ENCODE assay signal across 13 cellular contexts in genomic region chr2:75606851-75607798, GRCh38. TPM values are rescaled to one million over a fixed set of nuclear protein-coding genes. Genes with fewer than 3 reads are reported as not detected.
DNase-seq lines count a peak whose midpoint lies in the region; ATAC-seq, FAIRE-seq and TF ChIP-seq lines count a peak whose summit lies in the region.
"Had no signal": no experiment of that assay in that cellular context is flagged by ENCODE, and none has a peak within 500 bp of the region (broad histone marks: within the 10 kb centered on the region; RNA-seq: fewer than 3 reads in every experiment).

No MANE protein-coding gene starts in this region.

- no peak for FAIRE-seq in A549 (lab: Jason Lieb, UNC)
- peak; percentile 40 for FAIRE-seq in HTR-8/SVneo (lab: Jason Lieb, UNC)

- no peak overlapping the region for H3K27ac Mint-ChIP-seq in type B pancreatic cell
- H3K27ac Mint-ChIP-seq: activated B cell treated with CpG ODN at 0.5 μM for 24 hours; activated T-cell treated with anti-CD3 and anti-CD28 coated beads, Interleukin-2, amount 50 U/mL, for 72 hours had no signal

- peak overlapping the region; percentile 50 for H3K4me2 ChIP-seq in A549

- in situ Hi-C loops in astrocyte of the cerebellum (cut with HindIII; ENCODE audit: low sequenced_read_pairs): no loop called here

- peaks cover 53% of the 10 kb centered on the region for H3K4me1 ChIP-seq in A549

- peaks cover 3% of the 10 kb centered on the region for H3K36me3 Mint-ChIP-seq in type B pancreatic cell

- CTCF ChIA-PET in A549 (lab: Yijun Ruan, JAX): interaction anchor here (0.6 to 5.2 kb wide), 19 partner anchors 13 to 687 kb away, joined by 3 to 139 read pairs (median 8); partner anchors contain the start of genes EVA1A and TACR1

- DNase-seq in A549 (ENCODE audit: low read depth in 1 of 2, low spot score in 1 of 2) (no peak), HTR-8/SVneo (ENCODE audit: insufficient read length, low spot score) (no peak), astrocyte of the cerebellum (ENCODE audit: low read depth) (peak; percentile 87), kidney tubule cell (ENCODE audit: low spot score) (peak; percentile 94), DMS153 (lab: John Stamatoyannopoulos, UW) (no peak), NCI-H524 treated with DMSO at 0.1 percent for 48 hours (lab: John Stamatoyannopoulos, UW) (no peak), type B pancreatic cell (ENCODE audit: extremely low spot score, unreplicated experiment) (no peak)
- DNase-seq: activated B cell treated with CpG ODN at 0.5 μM for 24 hours; activated T-cell treated with anti-CD3 and anti-CD28 coated beads, Interleukin-2, amount 50 U/mL, for 72 hours; AML-193; left ventricle myocardium inferior; posterior cingulate gyrus had no signal

- no peak for TF ChIP-seq EP300 in A549 (IDR thresholded peaks at IDR 0.05)

- no peaks in the 10 kb centered on the region for H3K9me3 ChIP-seq in A549
- H3K9me3 ChIP-seq: left ventricle myocardium inferior had no signal

- H3K27ac ChIP-seq in A549: peak overlapping the region; percentile 49 to 79; a peak in 5 of 6 replicates
- H3K27ac ChIP-seq: left ventricle myocardium inferior had no signal

- 66% methylated on average over 10 of the region's 10 CpGs for WGBS in A549 (ENCODE audit: missing lambda C conversion rate)

- H3K4me1 Mint-ChIP-seq in type B pancreatic cell (ENCODE audit: unreplicated experiment): peaks cover 18% of the 10 kb centered on the region
- H3K4me1 Mint-ChIP-seq: activated B cell treated with CpG ODN at 0.5 μM for 24 hours had no signal

- TF ChIP-seq CTCF in A549 (IDR thresholded peaks at IDR 0.05): no peak
- no peak for TF ChIP-seq CTCF in astrocyte of the cerebellum (IDR thresholded peaks at IDR 0.05; ENCODE audit: low read depth, low read length, missing control alignments)
- TF ChIP-seq CTCF in type B pancreatic cell (conservative IDR thresholded peaks at IDR 0.05): no peak

- H3K4me3 ChIP-seq in A549: no peak overlapping the region
- no peak overlapping the region for H3K4me3 ChIP-seq in astrocyte of the cerebellum (ENCODE audit: low read depth, low read length)
- H3K4me3 ChIP-seq: left ventricle myocardium inferior had no signal

- H3K9me3 Mint-ChIP-seq in type B pancreatic cell: peaks cover 6% of the 10 kb centered on the region
- H3K9me3 Mint-ChIP-seq: activated B cell treated with CpG ODN at 0.5 μM for 24 hours; activated T-cell treated with anti-CD3 and anti-CD28 coated beads, Interleukin-2, amount 50 U/mL, for 72 hours had no signal

- no peak for ATAC-seq in A549
- ATAC-seq in GM21825 (IDR thresholded peaks at IDR 0.05; ENCODE audit: unreplicated experiment): no peak
- ATAC-seq: activated T-cell treated with anti-CD3 and anti-CD28 coated beads, Interleukin-2, amount 50 U/mL, for 72 hours had no signal

- TF ChIP-seq RAD21 in A549 (conservative IDR thresholded peaks at IDR 0.05 in 1 of 2, IDR thresholded peaks at IDR 0.05 in 1 of 2): no peak

- H3K27me3 Mint-ChIP-seq in type B pancreatic cell: peaks cover 38% of the 10 kb centered on the region

- POLR2A ChIA-PET in A549 (lab: Yijun Ruan, JAX): interaction anchor here (1.0 to 1.6 kb wide), 3 partner anchors 33 to 67 kb away, joined by 3 to 7 read pairs (median 4); partner anchors contain the start of gene EVA1A

- H3K4me3 Mint-ChIP-seq in type B pancreatic cell: no peak overlapping the region
- H3K4me3 Mint-ChIP-seq: activated B cell treated with CpG ODN at 0.5 μM for 24 hours; activated T-cell treated with anti-CD3 and anti-CD28 coated beads, Interleukin-2, amount 50 U/mL, for 72 hours had no signal

- TF ChIP-seq POLR2A in A549 (IDR thresholded peaks at IDR 0.05; ENCODE audit: low read length): no peak

TF ChIP-seq in A549, 52 proteins besides CTCF, POLR2A, EP300 and RAD21:
- no peak for TF ChIP-seq BCL3 (IDR thresholded peaks at IDR 0.05)
- TF ChIP-seq RFX5 (IDR thresholded peaks at IDR 0.05): no peak
- no peak for TF ChIP-seq HES2 (IDR thresholded peaks at IDR 0.05)
- TF ChIP-seq NR3C1 (IDR thresholded peaks at IDR 0.05): no peak
- no peak for TF ChIP-seq TFCP2L1 (CRISPR knock-in tag; IDR thresholded peaks at IDR 0.05)
- no peak for TF ChIP-seq MAZ (IDR thresholded peaks at IDR 0.05; ENCODE audit: borderline replicate concordance, low read depth, low read length)
- no peak for TF ChIP-seq ELK1 (IDR thresholded peaks at IDR 0.05; ENCODE audit: low read depth, low read length)
- no peak for TF ChIP-seq EHF (CRISPR knock-in tag; IDR thresholded peaks at IDR 0.05)
- no peak for TF ChIP-seq ZC3H11A (IDR thresholded peaks at IDR 0.05)
- no peak for TF ChIP-seq KDM1A (IDR thresholded peaks at IDR 0.05; ENCODE audit: low read depth)
- no peak for TF ChIP-seq MAFK (IDR thresholded peaks at IDR 0.05; ENCODE audit: partially characterized antibody)
- no peak for TF ChIP-seq JUNB (IDR thresholded peaks at IDR 0.05)
- no peak for TF ChIP-seq CHD4 (IDR thresholded peaks at IDR 0.05; ENCODE audit: borderline replicate concordance)
- no peak for TF ChIP-seq E2F6 (IDR thresholded peaks at IDR 0.05; ENCODE audit: borderline replicate concordance, low read depth)
- TF ChIP-seq FOSL2 (IDR thresholded peaks at IDR 0.05): no peak
- TF ChIP-seq FOSL2 (CRISPR knock-in tag; IDR thresholded peaks at IDR 0.05): no peak
- TF ChIP-seq POLR2AphosphoS2 (conservative IDR thresholded peaks at IDR 0.05; ENCODE audit: low read length): no peak
- no peak for TF ChIP-seq HOXB5 (CRISPR knock-in tag; IDR thresholded peaks at IDR 0.05)
- no peak for TF ChIP-seq TP53 (CRISPR knock-in tag; IDR thresholded peaks at IDR 0.05)
- no peak for TF ChIP-seq MYC (IDR thresholded peaks at IDR 0.05; ENCODE audit: borderline replicate concordance, low read length)
- no peak for TF ChIP-seq NPAS2 (CRISPR knock-in tag; IDR thresholded peaks at IDR 0.05; ENCODE audit: borderline replicate concordance)

RNA-seq across cellular contexts. Expression of gene MRPL19, which starts 39.5 kb away (rescaled TPM):
- 88.6 and 147 TPM in 2 replicates for polyA plus RNA-seq in A549 (2011; rRNA removed)
- polyA plus RNA-seq in A549 (2012; cell fraction: cytosol; rRNA removed): 42.4 and 46.5 TPM in 2 replicates
- 20.8 and 21.5 TPM in 2 replicates for polyA plus RNA-seq in A549 (2012; cell fraction: nucleus; rRNA removed)
- 70.5 to 75.9 TPM (median 75.7 TPM) in 3 replicates for polyA plus RNA-seq in A549 (2017; fragmentation: RNase III; extraction: RNeasy Plus Mini Kit Qiagen cat#74134 plus additional on column Dnase treatment)
- 18.5 and 23.0 TPM in 2 replicates for polyA minus RNA-seq in A549 (2011; rRNA and poly(A)+ RNA removed)
- total RNA-seq in type B pancreatic cell (ENCODE audit: low replicate concordance): 47.8 and 55.8 TPM in 2 replicates

RNA-seq across cellular contexts. Expression of gene EVA1A, which starts 46.4 kb away (rescaled TPM):
- polyA plus RNA-seq in A549 (2011; rRNA removed) (2.5 TPM in 2 replicates), A549 (2017; fragmentation: RNase III; extraction: RNeasy Plus Mini Kit Qiagen cat#74134 plus additional on column Dnase treatment) (13.5 to 19.0 TPM (median 16.1 TPM) in 3 replicates)
- 4.1 and 5.0 TPM in 2 replicates for polyA plus RNA-seq in A549 (2012; cell fraction: cytosol; rRNA removed)
- 4.4 and 5.9 TPM in 2 replicates for polyA plus RNA-seq in A549 (2012; cell fraction: nucleus; rRNA removed)
- 3.5 and 4.0 TPM in 2 replicates for polyA minus RNA-seq in A549 (2011; rRNA and poly(A)+ RNA removed)
- total RNA-seq in type B pancreatic cell (ENCODE audit: low replicate concordance): 10.8 and 13.5 TPM in 2 replicates
- total RNA-seq: activated B cell treated with CpG ODN at 0.5 μM for 24 hours had no signal

Comparison
In these comparisons a context has a peak if more than half of its experiments do, and no peak if none do; other contexts are left out.
1. DNase-seq: peak in astrocyte of the cerebellum (single experiment) and kidney tubule cell (single experiment); none in A549 (0 of 2), HTR-8/SVneo (single experiment), DMS153 (single experiment), NCI-H524 treated with DMSO at 0.1 percent for 48 hours (single experiment) and type B pancreatic cell (single experiment).